In the genomic region with DNA sequence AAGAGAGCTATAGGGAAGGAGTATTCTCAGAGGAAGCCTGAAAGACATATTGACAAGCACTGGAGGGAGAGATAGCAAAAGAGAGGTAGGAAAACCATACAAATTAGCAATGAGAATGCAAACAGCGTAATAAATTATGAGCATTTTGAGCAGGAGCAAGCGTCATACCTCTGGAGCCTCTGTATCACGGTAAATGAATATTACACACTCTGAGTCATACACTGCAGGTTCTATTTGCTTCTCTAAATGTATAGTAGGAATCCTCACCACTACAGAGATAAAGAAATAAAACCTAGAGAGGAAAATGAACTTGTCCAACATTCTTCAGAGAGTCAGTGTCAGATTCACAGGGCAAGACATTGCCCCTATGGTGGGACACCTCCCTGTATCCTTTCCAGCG, we compare ENCODE assay signal across 22 cellular contexts. TPM values are rescaled to one million over a fixed set of nuclear protein-coding genes. Genes with fewer than 3 reads are reported as not detected.
DNase-seq lines count a peak whose midpoint lies in the region; ATAC-seq, FAIRE-seq and TF ChIP-seq lines count a peak whose summit lies in the region.
"Had no signal": no experiment of that assay in that cellular context is flagged by ENCODE, and none has a peak within 500 bp of the region (broad histone marks: within the 10 kb centered on the region; RNA-seq: fewer than 3 reads in every experiment).

No MANE protein-coding gene starts in this region.

- no peaks in the 10 kb centered on the region for H3K4me1 Mint-ChIP-seq in MCF 10A (ENCODE audit: insufficient read depth, unreplicated experiment)
- H3K4me1 Mint-ChIP-seq in activated naive CD4-positive, alpha-beta T cell treated with anti-CD3 and anti-CD28 coated beads for 36 hours (ENCODE audit: low read depth): no peaks in the 10 kb centered on the region
- H3K4me1 Mint-ChIP-seq: CD4-positive, CD25-positive, alpha-beta regulatory T cell had no signal

- no peak for TF ChIP-seq POLR2A in breast epithelium (IDR thresholded peaks at IDR 0.05)

- H3K4me1 ChIP-seq in breast epithelium: no peaks in the 10 kb centered on the region
- H3K4me1 ChIP-seq in RWPE2 (ENCODE audit: insufficient read depth, poor library complexity, severe bottlenecking): no peaks in the 10 kb centered on the region
- H3K4me1 ChIP-seq: HAP-1 had no signal

- H3K9me3 Mint-ChIP-seq in MCF 10A (ENCODE audit: unreplicated experiment): peaks cover 7% of the 10 kb centered on the region
- no peaks in the 10 kb centered on the region for H3K9me3 Mint-ChIP-seq in activated naive CD4-positive, alpha-beta T cell treated with anti-CD3 and anti-CD28 coated beads for 36 hours

- H3K36me3 Mint-ChIP-seq in MCF 10A (ENCODE audit: insufficient read depth, unreplicated experiment): no peaks in the 10 kb centered on the region
- no peaks in the 10 kb centered on the region for H3K36me3 Mint-ChIP-seq in activated naive CD4-positive, alpha-beta T cell treated with anti-CD3 and anti-CD28 coated beads for 36 hours (ENCODE audit: low read depth)
- H3K36me3 Mint-ChIP-seq: CD4-positive, CD25-positive, alpha-beta regulatory T cell had no signal

- FAIRE-seq in bronchial epithelial cell (lab: Jason Lieb, UNC): no peak
- FAIRE-seq: GM12878, GM18507, GM19239, H1, HepG2, HTR-8/SVneo had no signal

- no peaks in the 10 kb centered on the region for H3K27me3 Mint-ChIP-seq in MCF 10A (ENCODE audit: insufficient read depth, unreplicated experiment)
- H3K27me3 Mint-ChIP-seq in activated naive CD4-positive, alpha-beta T cell treated with anti-CD3 and anti-CD28 coated beads for 36 hours (ENCODE audit: low read depth): no peaks in the 10 kb centered on the region
- H3K27me3 Mint-ChIP-seq: CD4-positive, CD25-positive, alpha-beta regulatory T cell had no signal

- H3K9me3 ChIP-seq in breast epithelium (no peaks in the 10 kb centered on the region), RWPE2 (ENCODE audit: severe bottlenecking) (no peaks in the 10 kb centered on the region)
- H3K9me3 ChIP-seq: BLaER1, HAP-1 had no signal

- peak; percentile 25 for DNase-seq in MCF 10A (ENCODE audit: unreplicated experiment)
- no peak for DNase-seq in breast epithelium (ENCODE audit: low spot score in 2 of 2)
- no peak for DNase-seq in RWPE2 (ENCODE audit: low spot score)
- peak; percentile 49 for DNase-seq in bronchial epithelial cell (ENCODE audit: low read depth)
- DNase-seq in Kasumi-1 (lab: John Stamatoyannopoulos, UW): no peak
- DNase-seq in activated naive CD4-positive, alpha-beta T cell treated with anti-CD3 and anti-CD28 coated beads for 36 hours: no peak
- DNase-seq: AML-193; Calu3; CD4-positive, CD25-positive, alpha-beta regulatory T cell; DMS 273 treated with DMSO at 0.1 percent for 48 hours had no signal

- no peaks in the 10 kb centered on the region for H3K36me3 ChIP-seq in breast epithelium
- no peaks in the 10 kb centered on the region for H3K36me3 ChIP-seq in RWPE2 (ENCODE audit: low read depth)
- no peaks in the 10 kb centered on the region for H3K36me3 ChIP-seq in bronchial epithelial cell (ENCODE audit: control insufficient read depth, insufficient read depth, low read length)
- H3K36me3 ChIP-seq: BLaER1, HAP-1 had no signal

- POLR2A ChIA-PET in MCF 10A (lab: Yijun Ruan, JAX): no interaction called here

- CTCF ChIA-PET in MCF 10A (lab: Yijun Ruan, JAX): no interaction called here
- CTCF ChIA-PET in activated naive CD4-positive, alpha-beta T cell treated with anti-CD3 and anti-CD28 coated beads for 36 hours (lab: Charles Lee): no interaction called here

- intact Hi-C loops in MCF 10A (cut with micrococcal nuclease): no loop called here
- intact Hi-C loops in breast epithelium (cut with DNase I; ENCODE audit: low total_unique reads): no loop called here
- intact Hi-C loops in activated naive CD4-positive, alpha-beta T cell treated with anti-CD3 and anti-CD28 coated beads for 36 hours (cut with micrococcal nuclease): no loop called here

- ATAC-seq in RWPE2 (ENCODE audit: low read depth): peak; percentile 79
- ATAC-seq in HG03025 (IDR thresholded peaks at IDR 0.05; ENCODE audit: low FRiP score, unreplicated experiment): no peak
- no peak for ATAC-seq in GM19035 (IDR thresholded peaks at IDR 0.05; ENCODE audit: unreplicated experiment)
- ATAC-seq: GM12878, HepG2 had no signal

- BruUV-seq in MCF 10A (replicated peaks; lab: Mats Ljungman, UMichigan): no TSS peak

- H3K4me3 Mint-ChIP-seq in MCF 10A (ENCODE audit: unreplicated experiment): no peak overlapping the region
- H3K4me3 Mint-ChIP-seq in activated naive CD4-positive, alpha-beta T cell treated with anti-CD3 and anti-CD28 coated beads for 36 hours: no peak overlapping the region
- H3K4me3 Mint-ChIP-seq: CD4-positive, CD25-positive, alpha-beta regulatory T cell had no signal

- peaks cover 0 to 13% of the 10 kb centered on the region in 2 donors for H3K27me3 ChIP-seq in breast epithelium
- no peaks in the 10 kb centered on the region for H3K27me3 ChIP-seq in RWPE2 (ENCODE audit: insufficient read depth, poor library complexity, severe bottlenecking)
- no peaks in the 10 kb centered on the region for H3K27me3 ChIP-seq in bronchial epithelial cell (ENCODE audit: control insufficient read depth, insufficient read depth, low read length)

- H3K27ac ChIP-seq in breast epithelium (no peak overlapping the region), RWPE2 (ENCODE audit: poor library complexity, severe bottlenecking) (no peak overlapping the region)
- H3K27ac ChIP-seq: 22Rv1, BLaER1 had no signal

- TF ChIP-seq CTCF in MCF 10A (IDR thresholded peaks at IDR 0.05; ENCODE audit: unreplicated experiment): no peak
- TF ChIP-seq CTCF in breast epithelium (IDR thresholded peaks at IDR 0.05): no peak
- TF ChIP-seq CTCF in RWPE2 (IDR thresholded peaks at IDR 0.05; ENCODE audit: poor library complexity, severe bottlenecking): no peak
- no peak for TF ChIP-seq CTCF in bronchial epithelial cell (IDR thresholded peaks at IDR 0.05; ENCODE audit: insufficient read depth, low read length, severe bottlenecking)

- no peak overlapping the region for H3K4me3 ChIP-seq in breast epithelium
- H3K4me3 ChIP-seq in RWPE2 (ENCODE audit: severe bottlenecking): no peak overlapping the region
- H3K4me3 ChIP-seq in bronchial epithelial cell (ENCODE audit: low read depth, low read length): no peak overlapping the region
- H3K4me3 ChIP-seq: BLaER1, GM12878, HAP-1 had no signal

- H3K27ac Mint-ChIP-seq in MCF 10A (ENCODE audit: low read depth, unreplicated experiment): no peak overlapping the region
- no peak overlapping the region for H3K27ac Mint-ChIP-seq in activated naive CD4-positive, alpha-beta T cell treated with anti-CD3 and anti-CD28 coated beads for 36 hours
- H3K27ac Mint-ChIP-seq: CD4-positive, CD25-positive, alpha-beta regulatory T cell had no signal

RNA-seq across cellular contexts. Expression of a gene that starts 46.4 kb away (rescaled TPM):
- 12.9 and 19.3 TPM in 2 replicates for total RNA-seq in MCF 10A (2022)
- 100 to 1,000 TPM in 1 of 3 donors, 10 to 100 TPM in 2; 42.0 to 120 (median 85.5) TPM for total RNA-seq in breast epithelium
- 29.2 and 32.1 TPM in 2 replicates for total RNA-seq in bronchial epithelial cell
- not detected for total RNA-seq in activated naive CD4-positive, alpha-beta T cell treated with anti-CD3 and anti-CD28 coated beads for 36 hours
- total RNA-seq: CD4-positive, CD25-positive, alpha-beta regulatory T cell; G401 had no signal

Comparison
In these comparisons a context has a peak if more than half of its experiments do, and no peak if none do; other contexts are left out.
1. DNase-seq: peak in MCF 10A (single experiment) and bronchial epithelial cell (single experiment); none in breast epithelium (0 of 2), RWPE2 (single experiment), Kasumi-1 (0 of 2) and activated naive CD4-positive, alpha-beta T cell treated with anti-CD3 and anti-CD28 coated beads for 36 hours (single experiment).
2. RNA of a gene that starts 46.4 kb away (total RNA-seq): 42.0 to 120 TPM in breast epithelium, 29.2 to 32.1 TPM in bronchial epithelial cell and 12.9 to 19.3 TPM in MCF 10A; not detected in activated naive CD4-positive, alpha-beta T cell treated with anti-CD3 and anti-CD28 coated beads for 36 hours; every median in the first group is over 10 times any median in the second.